ENCODE assay signal across 8 cellular contexts in the genomic region with DNA sequence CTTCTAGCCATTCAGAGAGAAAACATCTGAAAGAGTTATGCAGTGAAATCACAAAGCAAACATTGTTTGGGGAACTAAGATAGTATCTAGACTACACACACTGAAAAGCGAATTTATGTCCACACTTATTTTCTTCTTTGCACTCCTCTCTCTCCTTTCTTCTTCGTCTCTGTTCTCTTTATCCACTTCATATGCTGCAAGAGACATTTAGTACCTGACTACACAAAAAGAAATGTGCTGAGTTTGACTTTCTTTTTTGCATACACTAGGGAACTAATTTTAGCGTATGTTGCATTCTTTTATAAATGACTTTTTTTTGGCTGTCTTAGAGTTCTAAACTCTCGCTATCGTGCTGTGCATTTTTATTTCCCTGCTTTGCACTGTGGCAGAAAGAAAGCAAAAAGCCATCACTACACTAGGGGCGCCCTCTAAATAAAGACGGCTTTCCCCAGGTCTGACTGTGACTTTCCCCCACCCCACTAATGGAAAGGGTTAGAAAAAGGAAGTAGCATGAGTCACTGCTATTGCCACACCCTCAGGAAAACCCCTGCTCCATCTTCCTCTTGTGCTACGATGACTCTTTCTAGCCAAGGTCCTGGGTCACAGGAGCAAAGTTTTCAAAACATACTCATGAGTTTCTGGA.
A peak's percentile ranks its signal among the peaks of the same experiment; 100 is the strongest.
DNase-seq lines count a peak whose midpoint lies in the region; ATAC-seq and TF ChIP-seq lines count a peak whose summit lies in the region.

No MANE protein-coding gene starts in this region.

- H3K36me3 ChIP-seq in transverse colon = no peaks in the 10 kb centered on the region

- intact Hi-C loops in transverse colon (cut with DNase I; ENCODE audit: low total_unique reads) = loop anchor here (10.0 kb wide), 1 partner anchor 979 kb away; no protein-coding TSS in a partner anchor

- H3K4me3 ChIP-seq in transverse colon = peak overlapping the region in 1 of 4 donors; percentile 23

- DNase-seq in NCI-H82 treated with DMSO at 0.1 percent for 48 hours (lab: John Stamatoyannopoulos, UW; ENCODE audit: unreplicated experiment) (peak; percentile 16), non-pigmented ciliary epithelial cell (ENCODE audit: low read depth) (peak; percentile 82), transverse colon (peak; percentile 51), NCI-H526 (lab: John Stamatoyannopoulos, UW) (no peak)
- peak; percentile 71 for DNase-seq in activated CD8-positive, alpha-beta memory T cell treated with anti-CD3 and anti-CD28 coated beads for 24 hours

- TF ChIP-seq EP300 in transverse colon (IDR thresholded peaks at IDR 0.05; ENCODE audit: low read depth) = no peak

- no peak for TF ChIP-seq POLR2A in transverse colon (IDR thresholded peaks at IDR 0.05)

- TF ChIP-seq CTCF in transverse colon (IDR thresholded peaks at IDR 0.05) = peak in 1 of 5 experiments; percentile 12

- ATAC-seq in GM18499 (IDR thresholded peaks at IDR 0.05; ENCODE audit: insufficient read depth, unreplicated experiment) (peak; percentile 96), HG02763 (IDR thresholded peaks at IDR 0.05; ENCODE audit: unreplicated experiment) (peak; percentile 97), esophagus mucosa (peak; percentile 97)

- peaks cover 7 to 8% of the 10 kb centered on the region in 2 donors for H3K9me3 ChIP-seq in transverse colon

- in situ Hi-C loops in transverse colon (cut with MboI; ENCODE audit: low pct_ligation_motif_present in 1 of 4, low pct_unique_long_range_greater_than_20kb in 1 of 4, low sequenced_read_pairs in 3 of 4) = no loop called here

- H3K27ac ChIP-seq in transverse colon = peak overlapping the region; percentile 37 to 54 (median 51)

- H3K4me1 ChIP-seq in transverse colon = peaks cover 0 to 22% (median 6%) of the 10 kb centered on the region in 4 donors

- 20 to 33% methylated on average over 8 of the region's 8 CpGs for WGBS in transverse colon (ENCODE audit: low coverage in 1 of 2), 2 donors

- H3K27me3 ChIP-seq in transverse colon = no peaks in the 10 kb centered on the region

Comparison
In these comparisons a context has a peak if more than half of its experiments do, and no peak if none do; other contexts are left out.
1. DNase-seq: peak in NCI-H82 treated with DMSO at 0.1 percent for 48 hours (single experiment), activated CD8-positive, alpha-beta memory T cell treated with anti-CD3 and anti-CD28 coated beads for 24 hours (single experiment), non-pigmented ciliary epithelial cell (single experiment) and transverse colon (single experiment); none in NCI-H526 (0 of 2).
2. Peak in every context shown above with its lines, with median percentiles within 50 percentile points of each other: ATAC-seq.